In genomic region chr6:125107896-125108295, GRCh38 we compare ENCODE assay signal across 16 cellular contexts. TPM values are rescaled to one million over a fixed set of nuclear protein-coding genes. Genes with fewer than 3 reads are reported as not detected.
"Had no signal": no experiment of that assay in that cellular context is flagged by ENCODE, and none has a peak within 500 bp of the region (broad histone marks: within the 10 kb centered on the region; RNA-seq: fewer than 3 reads in every experiment).

No MANE protein-coding gene starts in this region.

- ATAC-seq: gastrocnemius medialis; heart right ventricle; left lobe of liver; mucosa of descending colon; naive thymus-derived CD8-positive, alpha-beta T cell; sciatic nerve had no signal

- H3K4me1 ChIP-seq: colonic mucosa had no signal

- H3K27ac ChIP-seq: colonic mucosa, gastrocnemius medialis, heart right ventricle, neutrophil, skin epidermis had no signal

- H3K4me3 Mint-ChIP-seq: naive thymus-derived CD8-positive, alpha-beta T cell had no signal

- H3K27ac Mint-ChIP-seq: naive thymus-derived CD8-positive, alpha-beta T cell had no signal

- H3K27me3 ChIP-seq: colonic mucosa, gastrocnemius medialis, heart right ventricle, neutrophil had no signal

- DNase-seq: colonic mucosa; dermis blood vessel endothelial cell; gastrocnemius medialis; heart right ventricle; hypothalamus; mammary epithelial cell; mucosa of descending colon; naive thymus-derived CD8-positive, alpha-beta T cell; posterior cingulate gyrus; stimulated activated CD4-positive, alpha-beta T cell treated with anti-CD3 and anti-CD28 coated beads, Interleukin-12 subunit alpha, Interleukin-12 subunit beta, amount 100 ng/mL, for 4 hours; stimulated activated naive CD4-positive, alpha-beta T cell; trophoblast cell had no signal

- H3K36me3 ChIP-seq: colonic mucosa, gastrocnemius medialis, heart right ventricle, neutrophil had no signal

- H3K9me3 ChIP-seq: colonic mucosa had no signal

- H3K4me1 Mint-ChIP-seq: naive thymus-derived CD8-positive, alpha-beta T cell had no signal

- H3K27me3 Mint-ChIP-seq: naive thymus-derived CD8-positive, alpha-beta T cell had no signal

- H3K4me3 ChIP-seq: colonic mucosa, gastrocnemius medialis, heart right ventricle, mucosa of descending colon, skin epidermis had no signal

RNA-seq across cellular contexts. Expression of gene TPD52L1, which starts 45.7 kb away (rescaled TPM):
- total RNA-seq: naive thymus-derived CD8-positive, alpha-beta T cell had no signal
